ENCODE assay signal across 14 cellular contexts in the genomic region with DNA sequence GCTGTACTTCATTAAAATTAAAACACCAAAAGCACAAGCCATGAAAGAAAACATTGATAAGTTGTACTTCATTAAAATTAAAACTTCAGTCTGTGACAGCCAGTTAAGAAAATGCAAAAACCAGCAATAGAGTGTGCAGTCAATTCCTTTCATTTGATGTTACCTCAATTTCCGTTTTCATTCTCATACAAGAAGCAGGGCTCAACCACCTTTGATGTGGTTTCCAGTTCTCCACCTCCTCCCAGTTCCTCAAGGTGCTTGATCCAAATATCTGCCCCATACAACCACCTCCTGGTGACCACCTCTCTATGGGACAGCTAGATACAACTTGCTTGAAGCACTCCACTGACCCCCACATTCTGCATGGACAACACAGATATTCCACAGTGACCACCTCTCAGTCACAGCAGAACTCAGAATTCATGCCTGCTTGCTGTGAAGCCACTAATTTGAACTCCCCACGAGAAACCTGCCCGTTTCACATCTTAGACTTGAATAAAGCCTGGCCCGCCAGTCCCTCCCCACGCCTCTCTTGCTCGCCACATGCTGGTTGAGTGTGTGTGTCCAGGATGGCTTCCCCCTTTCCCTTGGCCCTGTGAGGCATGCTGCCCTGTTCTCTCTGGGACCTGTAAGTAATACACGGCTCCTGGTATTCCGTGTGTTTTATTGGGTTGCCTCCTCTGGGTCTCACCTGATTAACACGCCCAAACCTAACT.
DNase-seq lines count a peak whose midpoint lies in the region; ATAC-seq lines count a peak whose summit lies in the region.
"Had no signal": no experiment of that assay in that cellular context is flagged by ENCODE, and none has a peak within 500 bp of the region (broad histone marks: within the 10 kb centered on the region; RNA-seq: fewer than 3 reads in every experiment).

No MANE protein-coding gene starts in this region.

- no peak for ATAC-seq in GM18858 (IDR thresholded peaks at IDR 0.05; ENCODE audit: unreplicated experiment)
- no peak for ATAC-seq in GM21576 (IDR thresholded peaks at IDR 0.05; ENCODE audit: unreplicated experiment)
- ATAC-seq: gastroesophageal sphincter had no signal

- peaks cover 9% of the 10 kb centered on the region for H3K9me3 Mint-ChIP-seq in T-helper 1 cell treated with Interleukin-12 subunit alpha and Interleukin-12 subunit beta and Interleukin-4 antibody, amounts not matched to agents 30 μg/mL and 1 μg/mL, for 36 hours
- H3K9me3 Mint-ChIP-seq: IgD-negative memory B cell had no signal

- peak overlapping the region; percentile 35 for H3K4me3 Mint-ChIP-seq in T-helper 1 cell treated with Interleukin-12 subunit alpha and Interleukin-12 subunit beta and Interleukin-4 antibody, amounts not matched to agents 30 μg/mL and 1 μg/mL, for 36 hours
- H3K4me3 Mint-ChIP-seq: B cell had no signal

- H3K36me3 Mint-ChIP-seq in T-helper 1 cell treated with Interleukin-12 subunit alpha and Interleukin-12 subunit beta and Interleukin-4 antibody, amounts not matched to agents 30 μg/mL and 1 μg/mL, for 36 hours (ENCODE audit: low read depth), result no peaks in the 10 kb centered on the region
- H3K36me3 Mint-ChIP-seq: IgD-negative memory B cell had no signal

- DNase-seq in stimulated activated CD4-positive, alpha-beta T cell treated with anti-CD3 and anti-CD28 coated beads, Interleukin-1b, Interleukin-23, amount 100 ng/mL, for 48 hours, result peak; percentile 5
- DNase-seq in stimulated activated CD4-positive, alpha-beta T cell treated with anti-CD3 and anti-CD28 coated beads, Interleukin-12 subunit alpha, Interleukin-12 subunit beta, amount 100 ng/mL, for 4 hours, result no peak
- DNase-seq in activated effector memory CD4-positive, alpha-beta T cell treated with Interleukin-2 at 50 U/mL for 16 hours, result peak; percentile 7
- peak; percentile 27 for DNase-seq in stimulated activated CD8-positive, alpha-beta memory T cell treated with anti-CD3 and anti-CD28 coated beads, Interleukin-4, amount 100 ng/mL, for 48 hours
- DNase-seq in NCI-H128 (lab: John Stamatoyannopoulos, UW; ENCODE audit: unreplicated experiment), result no peak
- DNase-seq: midbrain, NCI-H1436 treated with DMSO at 0.1 percent for 48 hours, PC-9 had no signal

- H3K4me1 Mint-ChIP-seq in T-helper 1 cell treated with Interleukin-12 subunit alpha and Interleukin-12 subunit beta and Interleukin-4 antibody, amounts not matched to agents 30 μg/mL and 1 μg/mL, for 36 hours (ENCODE audit: low read depth), result peaks cover 22% of the 10 kb centered on the region
- H3K4me1 Mint-ChIP-seq: B cell had no signal

- H3K27me3 Mint-ChIP-seq in T-helper 1 cell treated with Interleukin-12 subunit alpha and Interleukin-12 subunit beta and Interleukin-4 antibody, amounts not matched to agents 30 μg/mL and 1 μg/mL, for 36 hours (ENCODE audit: low read depth), result peaks cover 70% of the 10 kb centered on the region

- H3K27ac Mint-ChIP-seq in T-helper 1 cell treated with Interleukin-12 subunit alpha and Interleukin-12 subunit beta and Interleukin-4 antibody, amounts not matched to agents 30 μg/mL and 1 μg/mL, for 36 hours, result peak overlapping the region; percentile 47
- H3K27ac Mint-ChIP-seq: B cell had no signal

Comparison
In these comparisons a context has a peak if more than half of its experiments do, and no peak if none do; other contexts are left out.
1. DNase-seq: peak in stimulated activated CD4-positive, alpha-beta T cell treated with anti-CD3 and anti-CD28 coated beads, Interleukin-1b, Interleukin-23, amount 100 ng/mL, for 48 hours (single experiment), activated effector memory CD4-positive, alpha-beta T cell treated with Interleukin-2 at 50 U/mL for 16 hours (single experiment) and stimulated activated CD8-positive, alpha-beta memory T cell treated with anti-CD3 and anti-CD28 coated beads, Interleukin-4, amount 100 ng/mL, for 48 hours (single experiment); none in stimulated activated CD4-positive, alpha-beta T cell treated with anti-CD3 and anti-CD28 coated beads, Interleukin-12 subunit alpha, Interleukin-12 subunit beta, amount 100 ng/mL, for 4 hours (single experiment) and NCI-H128 (single experiment).